ENCODE assay signal across 9 cellular contexts in the genomic region with DNA sequence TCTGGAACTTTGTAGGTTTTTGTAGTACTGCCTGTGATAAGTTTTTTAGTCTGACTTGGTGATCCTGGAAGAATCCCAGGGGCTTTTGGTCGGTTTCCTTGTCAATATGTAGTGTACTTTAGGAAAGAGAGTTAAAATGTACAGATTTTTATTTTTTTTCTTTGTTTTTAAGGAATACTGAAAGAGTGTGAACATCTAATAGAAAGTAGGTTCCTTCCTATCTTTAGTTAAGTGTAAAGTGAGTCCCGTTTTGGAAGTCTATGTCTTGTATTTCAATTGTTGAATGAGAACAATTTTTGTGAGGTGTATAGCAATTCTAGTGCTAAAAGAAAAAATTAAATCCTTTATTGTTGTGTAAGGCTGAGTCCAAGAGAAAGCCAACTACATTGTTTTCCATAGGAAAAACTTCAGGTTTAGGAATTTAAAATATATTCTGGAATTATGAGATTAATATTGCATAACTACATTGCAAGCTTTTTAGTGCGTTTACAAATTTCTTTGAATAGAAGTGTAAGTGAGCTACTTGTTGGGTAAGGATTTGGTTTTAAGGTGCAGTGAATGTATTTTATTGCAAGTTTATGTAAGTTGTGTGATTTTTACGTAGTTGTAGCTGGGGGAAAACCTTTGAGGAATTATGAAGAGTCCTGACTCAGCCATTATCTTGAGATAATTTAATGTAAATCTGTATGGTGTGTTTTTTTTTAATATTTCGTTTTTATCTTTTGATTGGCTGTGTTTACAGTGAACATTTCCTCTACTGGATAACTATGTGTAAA. TPM values are rescaled to one million over a fixed set of nuclear protein-coding genes. Genes with fewer than 3 reads are reported as not detected.
DNase-seq lines count a peak whose midpoint lies in the region; ATAC-seq and TF ChIP-seq lines count a peak whose summit lies in the region.
"Had no signal": no experiment of that assay in that cellular context is flagged by ENCODE, and none has a peak within 500 bp of the region (broad histone marks: within the 10 kb centered on the region; RNA-seq: fewer than 3 reads in every experiment).

No MANE protein-coding gene starts in this region.

- no peak for ATAC-seq in DND-41 (ENCODE audit: insufficient read depth, low read depth)
- ATAC-seq in GM21737 (IDR thresholded peaks at IDR 0.05; ENCODE audit: unreplicated experiment): no peak

- H3K9ac ChIP-seq in DND-41 (ENCODE audit: low read depth, low read length): peak overlapping the region; percentile 93

- H3K9me3 ChIP-seq in DND-41 (ENCODE audit: insufficient read depth, low read length, severe bottlenecking) (no peaks in the 10 kb centered on the region), Peyer's patch (no peaks in the 10 kb centered on the region), ovary (no peaks in the 10 kb centered on the region)

- peak overlapping the region; percentile 71; the same call in 1 of the 2 replicates for H2AFZ ChIP-seq in DND-41 (ENCODE audit: low read depth, low read length)

- no peak for TF ChIP-seq EP300 in ovary (IDR thresholded peaks at IDR 0.05)

- H3K27me3 ChIP-seq in DND-41 (ENCODE audit: insufficient read depth, low read length, poor library complexity) (no peaks in the 10 kb centered on the region), Peyer's patch (no peaks in the 10 kb centered on the region), ovary (no peaks in the 10 kb centered on the region)

- H3K36me3 ChIP-seq in DND-41 (ENCODE audit: insufficient read depth, low read length) (no peaks in the 10 kb centered on the region; the same call in 1 of the 2 replicates), Peyer's patch (no peaks in the 10 kb centered on the region), ovary (no peaks in the 10 kb centered on the region)

- TF ChIP-seq POLR2A in Peyer's patch (IDR thresholded peaks at IDR 0.05) (no peak), ovary (IDR thresholded peaks at IDR 0.05) (no peak)

- intact Hi-C loops in ovary (cut with DNase I): loop anchor here in 1 of 4 donors (10.0 kb wide), 1 partner anchor 211 kb away; the partner anchor contains the start of gene RAB31

- H3K79me2 ChIP-seq in DND-41 (ENCODE audit: insufficient read depth, low read length): peaks cover 67% of the 10 kb centered on the region

- H4K20me1 ChIP-seq in DND-41 (ENCODE audit: insufficient read depth, low read length): peaks cover 58% of the 10 kb centered on the region

- peak overlapping the region; percentile 74 for H3K4me2 ChIP-seq in DND-41 (ENCODE audit: insufficient read depth, low read length)

- H3K27ac ChIP-seq in DND-41 (ENCODE audit: low read length) (peak overlapping the region; percentile 86), Peyer's patch (peak overlapping the region; percentile 97 to 100 (median 100)), ovary (peak overlapping the region; percentile 99 to 100)

- 3 to 8% (median 4%) methylated on average over 5 of the region's 5 CpGs for WGBS in ovary, 3 donors

- H3K4me1 ChIP-seq in DND-41 (ENCODE audit: insufficient read depth, low read length) (peaks cover 60% of the 10 kb centered on the region), Peyer's patch (peaks cover 0 to 47% (median 18%) of the 10 kb centered on the region in 4 donors), ovary (ENCODE audit: insufficient read depth) (peaks cover 13% of the 10 kb centered on the region)

- H3K4me3 ChIP-seq in DND-41 (ENCODE audit: low read depth in 1 of 2, low read length in 2 of 2) (peak overlapping the region; percentile 70 to 93), Peyer's patch (peak overlapping the region; percentile 90 to 99 (median 95)), epithelial cell of proximal tubule (ENCODE audit: low read depth, low read length) (peak overlapping the region; percentile 81), ovary (peak overlapping the region; percentile 67)

- TF ChIP-seq CTCF in DND-41 (IDR thresholded peaks at IDR 0.05; ENCODE audit: borderline replicate concordance, extremely low read depth, low read length, poor library complexity, severe bottlenecking) (no peak), Peyer's patch (IDR thresholded peaks at IDR 0.05) (no peak), epithelial cell of proximal tubule (conservative IDR thresholded peaks at IDR 0.05; ENCODE audit: low read depth, low read length) (no peak), ovary (IDR thresholded peaks at IDR 0.05) (no peak)

- DNase-seq in DND-41 (no peak), Peyer's patch (no peak), epithelial cell of proximal tubule (ENCODE audit: low read depth) (no peak), ovary (no peak), NCI-H748 (lab: John Stamatoyannopoulos, UW; ENCODE audit: unreplicated experiment) (no peak), NCI-H2029 (lab: John Stamatoyannopoulos, UW) (no peak), DMS79 (lab: John Stamatoyannopoulos, UW) (no peak)

RNA-seq across cellular contexts. Expression of gene VAPA, which starts 1.7 kb away (rescaled TPM):
- total RNA-seq in Peyer's patch (100 to 1,000 TPM; 155 to 232 (median 219) TPM), epithelial cell of proximal tubule (137 and 169 TPM in 2 replicates), ovary (100 to 1,000 TPM; 184 to 369 (median 254) TPM)
- 100 to 1,000 TPM; 164 to 339 TPM for polyA plus RNA-seq in ovary

RNA-seq across cellular contexts. Expression of gene TXNDC2, which starts 29.7 kb away (rescaled TPM):
- total RNA-seq in Peyer's patch (not detected), epithelial cell of proximal tubule (not detected in 2 replicates), ovary (under 1 TPM in 6 of 7 donors, not detected in 1; 0.11 to 0.91 (median 0.36) TPM)
- under 1 TPM; 0.10 to 0.55 TPM for polyA plus RNA-seq in ovary
- total RNA-seq: activated CD8-positive, alpha-beta memory T cell treated with anti-CD3 and anti-CD28 coated beads for 36 hours had no signal
